Comparison of ENCODE assay signal across 8 cellular contexts in genomic region chr10:102245932-102246251, GRCh38. TPM values are rescaled to one million over a fixed set of nuclear protein-coding genes. Genes with fewer than 3 reads are reported as not detected.
DNase-seq lines count a peak whose midpoint lies in the region; ATAC-seq, FAIRE-seq and TF ChIP-seq lines count a peak whose summit lies in the region.

No MANE protein-coding gene starts in this region.

- H3K9me3 ChIP-seq in suprapubic skin: no peaks in the 10 kb centered on the region

- H3K27ac ChIP-seq in suprapubic skin: peak overlapping the region; percentile 81

- TF ChIP-seq CTCF in kidney epithelial cell (IDR thresholded peaks at IDR 0.05; ENCODE audit: insufficient read depth, low read length, poor library complexity, severe bottlenecking) (no peak), suprapubic skin (IDR thresholded peaks at IDR 0.05) (no peak)

- H3K27ac Mint-ChIP-seq in T-helper 2 cell treated with Interferon-gamma antibody and Interleukin-4, amounts not matched to agents 5 μg/mL and 100 μg/mL, for 36 hours: peak overlapping the region; percentile 93
- peak overlapping the region; percentile 91 for H3K27ac Mint-ChIP-seq in activated naive CD8-positive, alpha-beta T cell treated with anti-CD3 and anti-CD28 coated beads, Interleukin-2, amount 50 U/mL, for 24 hours

- H3K27me3 ChIP-seq in kidney epithelial cell (ENCODE audit: control insufficient read depth, insufficient read depth, low read length) (peaks cover under 1% of the 10 kb centered on the region), suprapubic skin (no peaks in the 10 kb centered on the region)

- H3K4me1 Mint-ChIP-seq in T-helper 2 cell treated with Interferon-gamma antibody and Interleukin-4, amounts not matched to agents 5 μg/mL and 100 μg/mL, for 36 hours (ENCODE audit: low read depth): peaks cover 33% of the 10 kb centered on the region
- peaks cover 49% of the 10 kb centered on the region for H3K4me1 Mint-ChIP-seq in activated naive CD8-positive, alpha-beta T cell treated with anti-CD3 and anti-CD28 coated beads, Interleukin-2, amount 50 U/mL, for 24 hours

- no peak for ATAC-seq in activated naive CD8-positive, alpha-beta T cell treated with anti-CD3 and anti-CD28 coated beads, Interleukin-2, amount 50 U/mL, for 24 hours
- ATAC-seq in HG03457 (IDR thresholded peaks at IDR 0.05; ENCODE audit: unreplicated experiment): no peak
- no peak for ATAC-seq in HG03039 (IDR thresholded peaks at IDR 0.05; ENCODE audit: unreplicated experiment)

- TF ChIP-seq EP300 in suprapubic skin (IDR thresholded peaks at IDR 0.05): no peak

- peaks cover 9% of the 10 kb centered on the region for H3K27me3 Mint-ChIP-seq in T-helper 2 cell treated with Interferon-gamma antibody and Interleukin-4, amounts not matched to agents 5 μg/mL and 100 μg/mL, for 36 hours (ENCODE audit: low read depth)
- peaks cover 17% of the 10 kb centered on the region for H3K27me3 Mint-ChIP-seq in activated naive CD8-positive, alpha-beta T cell treated with anti-CD3 and anti-CD28 coated beads, Interleukin-2, amount 50 U/mL, for 24 hours

- FAIRE-seq in GM19239 (lab: Jason Lieb, UNC): no peak

- H3K4me3 ChIP-seq in kidney epithelial cell (ENCODE audit: low read depth, low read length) (peak overlapping the region; percentile 94), suprapubic skin (peak overlapping the region; percentile 64)

- no peak for TF ChIP-seq POLR2A in suprapubic skin (IDR thresholded peaks at IDR 0.05)

- WGBS in suprapubic skin: 0% methylated on average over 4 of the region's 4 CpGs

- no peaks in the 10 kb centered on the region for H3K9me3 Mint-ChIP-seq in T-helper 2 cell treated with Interferon-gamma antibody and Interleukin-4, amounts not matched to agents 5 μg/mL and 100 μg/mL, for 36 hours
- no peaks in the 10 kb centered on the region for H3K9me3 Mint-ChIP-seq in activated naive CD8-positive, alpha-beta T cell treated with anti-CD3 and anti-CD28 coated beads, Interleukin-2, amount 50 U/mL, for 24 hours

- H3K4me3 Mint-ChIP-seq in T-helper 2 cell treated with Interferon-gamma antibody and Interleukin-4, amounts not matched to agents 5 μg/mL and 100 μg/mL, for 36 hours: peak overlapping the region; percentile 99
- H3K4me3 Mint-ChIP-seq in activated naive CD8-positive, alpha-beta T cell treated with anti-CD3 and anti-CD28 coated beads, Interleukin-2, amount 50 U/mL, for 24 hours: peak overlapping the region; percentile 99

- H3K36me3 ChIP-seq in kidney epithelial cell (ENCODE audit: control insufficient read depth, insufficient read depth, low read length): no peaks in the 10 kb centered on the region
- no peaks in the 10 kb centered on the region for H3K36me3 ChIP-seq in suprapubic skin

- peaks cover 17% of the 10 kb centered on the region for H3K36me3 Mint-ChIP-seq in T-helper 2 cell treated with Interferon-gamma antibody and Interleukin-4, amounts not matched to agents 5 μg/mL and 100 μg/mL, for 36 hours (ENCODE audit: low read depth)
- H3K36me3 Mint-ChIP-seq in activated naive CD8-positive, alpha-beta T cell treated with anti-CD3 and anti-CD28 coated beads, Interleukin-2, amount 50 U/mL, for 24 hours (ENCODE audit: low read depth): peaks cover 8% of the 10 kb centered on the region

- H3K4me1 ChIP-seq in suprapubic skin: peaks cover 55% of the 10 kb centered on the region

- no peak for DNase-seq in T-helper 2 cell treated with Interferon-gamma antibody and Interleukin-4, amounts not matched to agents 5 μg/mL and 100 μg/mL, for 36 hours (ENCODE audit: low spot score)
- DNase-seq in T-helper 2 cell (no peak), kidney epithelial cell (ENCODE audit: low read depth) (no peak), suprapubic skin (ENCODE audit: low spot score in 2 of 2) (no peak), GM19239 (ENCODE audit: insufficient read length, low spot score) (no peak)
- DNase-seq in activated naive CD8-positive, alpha-beta T cell treated with anti-CD3 and anti-CD28 coated beads, Interleukin-2, amount 50 U/mL, for 24 hours: no peak

RNA-seq across cellular contexts. Expression of gene GBF1, which starts 0.6 kb away (rescaled TPM):
- total RNA-seq in kidney epithelial cell (36.7 and 40.9 TPM in 2 replicates), suprapubic skin (10 to 100 TPM; 31.0 to 56.1 (median 43.9) TPM)

RNA-seq across cellular contexts. Expression of gene PITX3, which starts 4.6 kb away (rescaled TPM):
- total RNA-seq in kidney epithelial cell (0.14 and 0.21 TPM in 2 replicates), suprapubic skin (not detected)

RNA-seq across cellular contexts. Expression of gene ELOVL3, which starts 19.8 kb away (rescaled TPM):
- 0.55 and 1.1 TPM in 2 replicates for total RNA-seq in kidney epithelial cell
- total RNA-seq in suprapubic skin: 10 to 100 TPM; 16.9 to 84.1 (median 56.5) TPM
